1 cellular context compared by ENCODE assay signal in the genomic region with DNA sequence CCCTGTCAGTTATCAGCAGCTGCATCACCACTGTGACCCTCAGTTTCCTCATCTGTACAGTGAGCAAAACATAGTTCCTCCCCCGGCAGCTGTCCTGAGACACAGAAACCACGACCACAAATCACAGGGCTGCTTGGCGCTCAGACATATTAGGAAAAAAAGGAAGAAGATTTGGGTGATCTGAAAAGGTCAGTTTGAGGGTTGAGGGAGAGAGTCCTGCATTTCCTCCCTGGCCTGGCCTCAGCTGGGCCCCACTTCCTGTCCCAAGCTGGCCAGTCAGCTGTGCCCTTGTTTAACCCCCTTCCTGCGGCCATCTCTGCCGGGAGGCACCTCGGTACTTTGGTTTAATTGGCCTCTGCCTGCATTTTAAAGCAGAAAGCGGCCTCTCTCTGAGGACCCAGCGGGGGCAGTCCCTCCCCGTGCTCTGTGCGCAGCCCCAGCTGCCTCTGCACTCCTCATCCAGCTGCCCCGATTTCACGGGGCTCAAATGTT.
TF ChIP-seq lines count a peak whose summit lies in the region.

No MANE protein-coding gene starts in this region.

TF ChIP-seq in K562, 482 proteins besides CTCF, POLR2A, EP300 and RAD21 (continued from another document and continues in another):
- TF ChIP-seq, protein P1, sequence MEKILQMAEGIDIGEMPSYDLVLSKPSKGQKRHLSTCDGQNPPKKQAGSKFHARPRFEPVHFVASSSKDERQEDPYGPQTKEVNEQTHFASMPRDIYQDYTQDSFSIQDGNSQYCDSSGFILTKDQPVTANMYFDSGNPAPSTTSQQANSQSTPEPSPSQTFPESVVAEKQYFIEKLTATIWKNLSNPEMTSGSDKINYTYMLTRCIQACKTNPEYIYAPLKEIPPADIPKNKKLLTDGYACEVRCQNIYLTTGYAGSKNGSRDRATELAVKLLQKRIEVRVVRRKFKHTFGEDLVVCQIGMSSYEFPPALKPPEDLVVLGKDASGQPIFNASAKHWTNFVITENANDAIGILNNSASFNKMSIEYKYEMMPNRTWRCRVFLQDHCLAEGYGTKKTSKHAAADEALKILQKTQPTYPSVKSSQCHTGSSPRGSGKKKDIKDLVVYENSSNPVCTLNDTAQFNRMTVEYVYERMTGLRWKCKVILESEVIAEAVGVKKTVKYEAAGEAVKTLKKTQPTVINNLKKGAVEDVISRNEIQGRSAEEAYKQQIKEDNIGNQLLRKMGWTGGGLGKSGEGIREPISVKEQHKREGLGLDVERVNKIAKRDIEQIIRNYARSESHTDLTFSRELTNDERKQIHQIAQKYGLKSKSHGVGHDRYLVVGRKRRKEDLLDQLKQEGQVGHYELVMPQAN (IDR thresholded peaks at IDR 0.05; ENCODE audit: borderline replicate concordance): no peak
- TF ChIP-seq C11orf30 (IDR thresholded peaks at IDR 0.05; ENCODE audit: low read depth): no peak
- no peak for TF ChIP-seq DNMT1 (IDR thresholded peaks at IDR 0.05)
- TF ChIP-seq, protein P2, sequence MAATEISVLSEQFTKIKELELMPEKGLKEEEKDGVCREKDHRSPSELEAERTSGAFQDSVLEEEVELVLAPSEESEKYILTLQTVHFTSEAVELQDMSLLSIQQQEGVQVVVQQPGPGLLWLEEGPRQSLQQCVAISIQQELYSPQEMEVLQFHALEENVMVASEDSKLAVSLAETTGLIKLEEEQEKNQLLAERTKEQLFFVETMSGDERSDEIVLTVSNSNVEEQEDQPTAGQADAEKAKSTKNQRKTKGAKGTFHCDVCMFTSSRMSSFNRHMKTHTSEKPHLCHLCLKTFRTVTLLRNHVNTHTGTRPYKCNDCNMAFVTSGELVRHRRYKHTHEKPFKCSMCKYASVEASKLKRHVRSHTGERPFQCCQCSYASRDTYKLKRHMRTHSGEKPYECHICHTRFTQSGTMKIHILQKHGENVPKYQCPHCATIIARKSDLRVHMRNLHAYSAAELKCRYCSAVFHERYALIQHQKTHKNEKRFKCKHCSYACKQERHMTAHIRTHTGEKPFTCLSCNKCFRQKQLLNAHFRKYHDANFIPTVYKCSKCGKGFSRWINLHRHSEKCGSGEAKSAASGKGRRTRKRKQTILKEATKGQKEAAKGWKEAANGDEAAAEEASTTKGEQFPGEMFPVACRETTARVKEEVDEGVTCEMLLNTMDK (IDR thresholded peaks at IDR 0.05; ENCODE audit: borderline replicate concordance, insufficient read depth, low read depth, low read length, poor library complexity, severe bottlenecking): no peak
- TF ChIP-seq MAZ (CRISPR knock-in tag; conservative IDR thresholded peaks at IDR 0.05 in 1 of 2, IDR thresholded peaks at IDR 0.05 in 1 of 2): 0 out of 4 replicates have a peak, but pooled peaks of 1 of the 2 experiments have one; percentile 37
- no peak for TF ChIP-seq ETS2 (tag; IDR thresholded peaks at IDR 0.05; ENCODE audit: borderline replicate concordance, poor library complexity, severe bottlenecking)
- peak; percentile 55; the same call in 1 of the 2 replicates for TF ChIP-seq SPI1 (IDR thresholded peaks at IDR 0.05; ENCODE audit: borderline replicate concordance, low read depth, low read length)
- TF ChIP-seq, protein P3, sequence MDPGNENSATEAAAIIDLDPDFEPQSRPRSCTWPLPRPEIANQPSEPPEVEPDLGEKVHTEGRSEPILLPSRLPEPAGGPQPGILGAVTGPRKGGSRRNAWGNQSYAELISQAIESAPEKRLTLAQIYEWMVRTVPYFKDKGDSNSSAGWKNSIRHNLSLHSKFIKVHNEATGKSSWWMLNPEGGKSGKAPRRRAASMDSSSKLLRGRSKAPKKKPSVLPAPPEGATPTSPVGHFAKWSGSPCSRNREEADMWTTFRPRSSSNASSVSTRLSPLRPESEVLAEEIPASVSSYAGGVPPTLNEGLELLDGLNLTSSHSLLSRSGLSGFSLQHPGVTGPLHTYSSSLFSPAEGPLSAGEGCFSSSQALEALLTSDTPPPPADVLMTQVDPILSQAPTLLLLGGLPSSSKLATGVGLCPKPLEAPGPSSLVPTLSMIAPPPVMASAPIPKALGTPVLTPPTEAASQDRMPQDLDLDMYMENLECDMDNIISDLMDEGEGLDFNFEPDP (CRISPR knock-in tag; IDR thresholded peaks at IDR 0.05): no peak
- TF ChIP-seq, protein P4, sequence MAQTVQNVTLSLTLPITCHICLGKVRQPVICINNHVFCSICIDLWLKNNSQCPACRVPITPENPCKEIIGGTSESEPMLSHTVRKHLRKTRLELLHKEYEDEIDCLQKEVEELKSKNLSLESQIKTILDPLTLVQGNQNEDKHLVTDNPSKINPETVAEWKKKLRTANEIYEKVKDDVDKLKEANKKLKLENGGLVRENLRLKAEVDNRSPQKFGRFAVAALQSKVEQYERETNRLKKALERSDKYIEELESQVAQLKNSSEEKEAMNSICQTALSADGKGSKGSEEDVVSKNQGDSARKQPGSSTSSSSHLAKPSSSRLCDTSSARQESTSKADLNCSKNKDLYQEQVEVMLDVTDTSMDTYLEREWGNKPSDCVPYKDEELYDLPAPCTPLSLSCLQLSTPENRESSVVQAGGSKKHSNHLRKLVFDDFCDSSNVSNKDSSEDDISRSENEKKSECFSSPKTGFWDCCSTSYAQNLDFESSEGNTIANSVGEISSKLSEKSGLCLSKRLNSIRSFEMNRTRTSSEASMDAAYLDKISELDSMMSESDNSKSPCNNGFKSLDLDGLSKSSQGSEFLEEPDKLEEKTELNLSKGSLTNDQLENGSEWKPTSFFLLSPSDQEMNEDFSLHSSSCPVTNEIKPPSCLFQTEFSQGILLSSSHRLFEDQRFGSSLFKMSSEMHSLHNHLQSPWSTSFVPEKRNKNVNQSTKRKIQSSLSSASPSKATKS (CRISPR knock-in tag; IDR thresholded peaks at IDR 0.05): no peak
- 0 out of 2 replicates have a peak, but pooled peaks have one; percentile 12 for TF ChIP-seq CBFA2T3 (IDR thresholded peaks at IDR 0.05)
- TF ChIP-seq, protein P5, sequence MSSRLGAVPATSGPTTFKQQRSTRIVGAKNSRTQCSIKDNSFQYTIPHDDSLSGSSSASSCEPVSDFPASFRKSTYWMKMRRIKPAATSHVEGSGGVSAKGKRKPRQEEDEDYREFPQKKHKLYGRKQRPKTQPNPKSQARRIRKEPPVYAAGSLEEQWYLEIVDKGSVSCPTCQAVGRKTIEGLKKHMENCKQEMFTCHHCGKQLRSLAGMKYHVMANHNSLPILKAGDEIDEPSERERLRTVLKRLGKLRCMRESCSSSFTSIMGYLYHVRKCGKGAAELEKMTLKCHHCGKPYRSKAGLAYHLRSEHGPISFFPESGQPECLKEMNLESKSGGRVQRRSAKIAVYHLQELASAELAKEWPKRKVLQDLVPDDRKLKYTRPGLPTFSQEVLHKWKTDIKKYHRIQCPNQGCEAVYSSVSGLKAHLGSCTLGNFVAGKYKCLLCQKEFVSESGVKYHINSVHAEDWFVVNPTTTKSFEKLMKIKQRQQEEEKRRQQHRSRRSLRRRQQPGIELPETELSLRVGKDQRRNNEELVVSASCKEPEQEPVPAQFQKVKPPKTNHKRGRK (tag; IDR thresholded peaks at IDR 0.05): no peak
- no peak for TF ChIP-seq POLR3A (IDR thresholded peaks at IDR 0.05; ENCODE audit: borderline replicate concordance, extremely low read depth, insufficient read depth, insufficient read length)
- peak; percentile 88 for TF ChIP-seq MEIS2 (IDR thresholded peaks at IDR 0.05; ENCODE audit: partially characterized antibody)
- TF ChIP-seq JUND (IDR thresholded peaks at IDR 0.05; ENCODE audit: borderline replicate concordance, low read depth, low read length): no peak
- no peak for TF ChIP-seq JUND (tag; IDR thresholded peaks at IDR 0.05; ENCODE audit: borderline replicate concordance, low read depth, low read length)
- no peak for TF ChIP-seq NR2C2 (CRISPR knock-in tag; IDR thresholded peaks at IDR 0.05)
- TF ChIP-seq NR2C2 (tag; IDR thresholded peaks at IDR 0.05): peak; percentile 78; the same call in 1 of the 2 replicates
- TF ChIP-seq ZNF23 (CRISPR knock-in tag; IDR thresholded peaks at IDR 0.05): no peak
- peak; percentile 14; the same call in 1 of the 2 replicates for TF ChIP-seq NBN (IDR thresholded peaks at IDR 0.05; ENCODE audit: low read depth)
- TF ChIP-seq ARHGAP35 (IDR thresholded peaks at IDR 0.05; ENCODE audit: partially characterized antibody): no peak
- TF ChIP-seq ZBTB8A (IDR thresholded peaks at IDR 0.05; ENCODE audit: partially characterized antibody): no peak
- peak; percentile 92 for TF ChIP-seq ESRRA (IDR thresholded peaks at IDR 0.05; ENCODE audit: borderline replicate concordance, low read depth)
- no peak for TF ChIP-seq JUN (IDR thresholded peaks at IDR 0.05; ENCODE audit: borderline replicate concordance, low read depth, low read length)
- no peak for TF ChIP-seq JUN (CRISPR knock-in tag; IDR thresholded peaks at IDR 0.05; ENCODE audit: borderline replicate concordance)
- TF ChIP-seq RHOXF2B (CRISPR knock-in tag; conservative IDR thresholded peaks at IDR 0.05): no peak
- no peak for TF ChIP-seq ZNF282 (CRISPR knock-in tag; IDR thresholded peaks at IDR 0.05)
- TF ChIP-seq ZNF253 (CRISPR knock-in tag; conservative IDR thresholded peaks at IDR 0.05): no peak
- TF ChIP-seq CCAR2 (IDR thresholded peaks at IDR 0.05; ENCODE audit: low read depth, low read length): no peak
- TF ChIP-seq KLF16 (IDR thresholded peaks at IDR 0.05): peak; percentile 51; the same call in 1 of the 2 replicates
- peak; percentile 67; the same call in 1 of the 2 replicates for TF ChIP-seq CTBP1 (IDR thresholded peaks at IDR 0.05; ENCODE audit: borderline replicate concordance)
- no peak for TF ChIP-seq NFATC3 (IDR thresholded peaks at IDR 0.05)
- TF ChIP-seq BRD4 (IDR thresholded peaks at IDR 0.05): no peak
- no peak for TF ChIP-seq ZC3H11A (IDR thresholded peaks at IDR 0.05; ENCODE audit: low read depth, low read length)
- TF ChIP-seq, protein P6, sequence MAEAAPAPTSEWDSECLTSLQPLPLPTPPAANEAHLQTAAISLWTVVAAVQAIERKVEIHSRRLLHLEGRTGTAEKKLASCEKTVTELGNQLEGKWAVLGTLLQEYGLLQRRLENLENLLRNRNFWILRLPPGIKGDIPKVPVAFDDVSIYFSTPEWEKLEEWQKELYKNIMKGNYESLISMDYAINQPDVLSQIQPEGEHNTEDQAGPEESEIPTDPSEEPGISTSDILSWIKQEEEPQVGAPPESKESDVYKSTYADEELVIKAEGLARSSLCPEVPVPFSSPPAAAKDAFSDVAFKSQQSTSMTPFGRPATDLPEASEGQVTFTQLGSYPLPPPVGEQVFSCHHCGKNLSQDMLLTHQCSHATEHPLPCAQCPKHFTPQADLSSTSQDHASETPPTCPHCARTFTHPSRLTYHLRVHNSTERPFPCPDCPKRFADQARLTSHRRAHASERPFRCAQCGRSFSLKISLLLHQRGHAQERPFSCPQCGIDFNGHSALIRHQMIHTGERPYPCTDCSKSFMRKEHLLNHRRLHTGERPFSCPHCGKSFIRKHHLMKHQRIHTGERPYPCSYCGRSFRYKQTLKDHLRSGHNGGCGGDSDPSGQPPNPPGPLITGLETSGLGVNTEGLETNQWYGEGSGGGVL (CRISPR knock-in tag; IDR thresholded peaks at IDR 0.05): no peak
- TF ChIP-seq LEF1 (IDR thresholded peaks at IDR 0.05): no peak
- TF ChIP-seq ZNF77 (CRISPR knock-in tag; IDR thresholded peaks at IDR 0.05): no peak
- TF ChIP-seq, protein P7, sequence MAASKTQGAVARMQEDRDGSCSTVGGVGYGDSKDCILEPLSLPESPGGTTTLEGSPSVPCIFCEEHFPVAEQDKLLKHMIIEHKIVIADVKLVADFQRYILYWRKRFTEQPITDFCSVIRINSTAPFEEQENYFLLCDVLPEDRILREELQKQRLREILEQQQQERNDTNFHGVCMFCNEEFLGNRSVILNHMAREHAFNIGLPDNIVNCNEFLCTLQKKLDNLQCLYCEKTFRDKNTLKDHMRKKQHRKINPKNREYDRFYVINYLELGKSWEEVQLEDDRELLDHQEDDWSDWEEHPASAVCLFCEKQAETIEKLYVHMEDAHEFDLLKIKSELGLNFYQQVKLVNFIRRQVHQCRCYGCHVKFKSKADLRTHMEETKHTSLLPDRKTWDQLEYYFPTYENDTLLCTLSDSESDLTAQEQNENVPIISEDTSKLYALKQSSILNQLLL (CRISPR knock-in tag; IDR thresholded peaks at IDR 0.05; ENCODE audit: borderline replicate concordance): no peak
- no peak for TF ChIP-seq LARP7 (IDR thresholded peaks at IDR 0.05)
- TF ChIP-seq GTF2F1 (IDR thresholded peaks at IDR 0.05; ENCODE audit: low read depth, low read length): no peak
- TF ChIP-seq, protein P8, sequence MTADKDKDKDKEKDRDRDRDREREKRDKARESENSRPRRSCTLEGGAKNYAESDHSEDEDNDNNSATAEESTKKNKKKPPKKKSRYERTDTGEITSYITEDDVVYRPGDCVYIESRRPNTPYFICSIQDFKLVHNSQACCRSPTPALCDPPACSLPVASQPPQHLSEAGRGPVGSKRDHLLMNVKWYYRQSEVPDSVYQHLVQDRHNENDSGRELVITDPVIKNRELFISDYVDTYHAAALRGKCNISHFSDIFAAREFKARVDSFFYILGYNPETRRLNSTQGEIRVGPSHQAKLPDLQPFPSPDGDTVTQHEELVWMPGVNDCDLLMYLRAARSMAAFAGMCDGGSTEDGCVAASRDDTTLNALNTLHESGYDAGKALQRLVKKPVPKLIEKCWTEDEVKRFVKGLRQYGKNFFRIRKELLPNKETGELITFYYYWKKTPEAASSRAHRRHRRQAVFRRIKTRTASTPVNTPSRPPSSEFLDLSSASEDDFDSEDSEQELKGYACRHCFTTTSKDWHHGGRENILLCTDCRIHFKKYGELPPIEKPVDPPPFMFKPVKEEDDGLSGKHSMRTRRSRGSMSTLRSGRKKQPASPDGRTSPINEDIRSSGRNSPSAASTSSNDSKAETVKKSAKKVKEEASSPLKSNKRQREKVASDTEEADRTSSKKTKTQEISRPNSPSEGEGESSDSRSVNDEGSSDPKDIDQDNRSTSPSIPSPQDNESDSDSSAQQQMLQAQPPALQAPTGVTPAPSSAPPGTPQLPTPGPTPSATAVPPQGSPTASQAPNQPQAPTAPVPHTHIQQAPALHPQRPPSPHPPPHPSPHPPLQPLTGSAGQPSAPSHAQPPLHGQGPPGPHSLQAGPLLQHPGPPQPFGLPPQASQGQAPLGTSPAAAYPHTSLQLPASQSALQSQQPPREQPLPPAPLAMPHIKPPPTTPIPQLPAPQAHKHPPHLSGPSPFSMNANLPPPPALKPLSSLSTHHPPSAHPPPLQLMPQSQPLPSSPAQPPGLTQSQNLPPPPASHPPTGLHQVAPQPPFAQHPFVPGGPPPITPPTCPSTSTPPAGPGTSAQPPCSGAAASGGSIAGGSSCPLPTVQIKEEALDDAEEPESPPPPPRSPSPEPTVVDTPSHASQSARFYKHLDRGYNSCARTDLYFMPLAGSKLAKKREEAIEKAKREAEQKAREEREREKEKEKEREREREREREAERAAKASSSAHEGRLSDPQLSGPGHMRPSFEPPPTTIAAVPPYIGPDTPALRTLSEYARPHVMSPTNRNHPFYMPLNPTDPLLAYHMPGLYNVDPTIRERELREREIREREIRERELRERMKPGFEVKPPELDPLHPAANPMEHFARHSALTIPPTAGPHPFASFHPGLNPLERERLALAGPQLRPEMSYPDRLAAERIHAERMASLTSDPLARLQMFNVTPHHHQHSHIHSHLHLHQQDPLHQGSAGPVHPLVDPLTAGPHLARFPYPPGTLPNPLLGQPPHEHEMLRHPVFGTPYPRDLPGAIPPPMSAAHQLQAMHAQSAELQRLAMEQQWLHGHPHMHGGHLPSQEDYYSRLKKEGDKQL (CRISPR knock-in tag; IDR thresholded peaks at IDR 0.05; ENCODE audit: borderline replicate concordance): no peak
- peak; percentile 54 to 69; a peak in 2 of 4 replicates for TF ChIP-seq SRF (CRISPR knock-in tag; IDR thresholded peaks at IDR 0.05)
- TF ChIP-seq ZNF165 (CRISPR knock-in tag; IDR thresholded peaks at IDR 0.05; ENCODE audit: borderline replicate concordance): no peak
- no peak for TF ChIP-seq ZNF184 (CRISPR knock-in tag; IDR thresholded peaks at IDR 0.05)
- no peak for TF ChIP-seq SIN3B (IDR thresholded peaks at IDR 0.05; ENCODE audit: low read depth)
